Comparison of ENCODE assay signal across 8 cellular contexts in genomic region chr14:95895720-95896119, GRCh38. TPM values are rescaled to one million over a fixed set of nuclear protein-coding genes. Genes with fewer than 3 reads are reported as not detected.
A peak's percentile ranks its signal among the peaks of the same experiment; 100 is the strongest.
DNase-seq lines count a peak whose midpoint lies in the region; ATAC-seq and TF ChIP-seq lines count a peak whose summit lies in the region.

No MANE protein-coding gene starts in this region.

- no peak overlapping the region for H3K9ac ChIP-seq in OCI-LY1 (ENCODE audit: low read length)
- H3K9ac ChIP-seq in neuronal stem cell (ENCODE audit: low read depth, low read length, poor library complexity) = no peak overlapping the region

- H2BK5ac ChIP-seq in neuronal stem cell (ENCODE audit: low read length) = no peak overlapping the region

- H3K4me3 ChIP-seq in OCI-LY1 (ENCODE audit: low read depth, low read length, poor library complexity, severe bottlenecking) (no peak overlapping the region), stomach (no peak overlapping the region), neuronal stem cell (ENCODE audit: low read length in 2 of 2) (no peak overlapping the region)

- H3K18ac ChIP-seq in neuronal stem cell (ENCODE audit: low read length) = no peak overlapping the region

- peak; percentile 10 for DNase-seq in activated T-cell treated with anti-CD3 and anti-CD28 coated beads for 48 hours (ENCODE audit: low read depth)
- DNase-seq in activated T-cell treated with anti-CD3 and anti-CD28 coated beads for 4 hours = no peak
- DNase-seq in endothelial cell (ENCODE audit: low spot score) = peak; percentile 50
- peak; percentile 42 for DNase-seq in stomach
- no peak for DNase-seq in neuronal stem cell (ENCODE audit: low spot score)
- no peak for DNase-seq in AG20443 (ENCODE audit: low spot score)

- H4K20me1 ChIP-seq in OCI-LY1 (ENCODE audit: insufficient read depth, low read length) = no peaks in the 10 kb centered on the region

- H3K4me3 Mint-ChIP-seq in endothelial cell (ENCODE audit: unreplicated experiment) = no peak overlapping the region

- no peaks in the 10 kb centered on the region for H3K4me1 ChIP-seq in OCI-LY1 (ENCODE audit: insufficient read depth, low read length, severe bottlenecking)
- H3K4me1 ChIP-seq in stomach = peaks cover 0 to 7% (median 0%) of the 10 kb centered on the region in 4 donors
- H3K4me1 ChIP-seq in neuronal stem cell (ENCODE audit: control insufficient read depth in 2 of 2, insufficient read depth in 1 of 2, low read depth in 1 of 2, low read length in 2 of 2) = peaks cover 0 to 6% of the 10 kb centered on the region in 2 donors

- H3K9me3 ChIP-seq in OCI-LY1 (ENCODE audit: low read length) (no peaks in the 10 kb centered on the region), stomach (no peaks in the 10 kb centered on the region), neuronal stem cell (replicated peaks in 1 of 2; ENCODE audit: control insufficient read depth in 2 of 2, insufficient read depth in 1 of 2, low read depth in 1 of 2, low read length in 2 of 2) (no peaks in the 10 kb centered on the region)

- no peak overlapping the region for H4K91ac ChIP-seq in neuronal stem cell (ENCODE audit: low read depth, low read length, poor library complexity)

- H3K14ac ChIP-seq in neuronal stem cell (ENCODE audit: low read length) = no peak overlapping the region

- no peak overlapping the region for H2BK15ac ChIP-seq in neuronal stem cell (ENCODE audit: low read length)

- H3K4ac ChIP-seq in neuronal stem cell (ENCODE audit: low read length) = no peak overlapping the region

- no peak for ATAC-seq in HG02870 (IDR thresholded peaks at IDR 0.05; ENCODE audit: unreplicated experiment)

- no peak overlapping the region for H2AFZ ChIP-seq in OCI-LY1 (ENCODE audit: low read length)
- no peak overlapping the region for H2AFZ ChIP-seq in neuronal stem cell (ENCODE audit: low read length)

- no peak overlapping the region for H4K8ac ChIP-seq in neuronal stem cell (ENCODE audit: low read depth, low read length)

- intact Hi-C loops in stomach (cut with DNase I; ENCODE audit: low total_unique reads) = no loop called here

- H3K27ac Mint-ChIP-seq in endothelial cell (ENCODE audit: unreplicated experiment) = no peak overlapping the region

- H3K23ac ChIP-seq in neuronal stem cell (ENCODE audit: low read depth, low read length, poor library complexity) = no peak overlapping the region

- no peaks in the 10 kb centered on the region for H3K9me3 Mint-ChIP-seq in endothelial cell (ENCODE audit: unreplicated experiment)

- H2BK12ac ChIP-seq in neuronal stem cell (ENCODE audit: low read length) = no peak overlapping the region

- H3F3A ChIP-seq in OCI-LY1 (ENCODE audit: insufficient read depth, low read length) = no peaks in the 10 kb centered on the region

- no peaks in the 10 kb centered on the region for H3K79me2 ChIP-seq in OCI-LY1 (ENCODE audit: insufficient read depth, low read length)

- 39 to 50% (median 43%) methylated on average over 10 of the region's 10 CpGs for WGBS in stomach, 5 donors
- no CpG with 5 or more reads among the region's 10 CpGs for WGBS in neuronal stem cell (ENCODE audit: extremely low coverage in 2 of 2, insufficient read length in 2 of 2, insufficient replicate concordance in 1 of 2), 2 donors

- no peaks in the 10 kb centered on the region for H3K9me2 ChIP-seq in OCI-LY1 (ENCODE audit: low read depth, low read length)

- peaks cover 7% of the 10 kb centered on the region for H3K27me3 Mint-ChIP-seq in endothelial cell (ENCODE audit: unreplicated experiment)

- no peaks in the 10 kb centered on the region for H3K4me1 Mint-ChIP-seq in endothelial cell (ENCODE audit: unreplicated experiment)

- H3K27me3 ChIP-seq in OCI-LY1 (ENCODE audit: insufficient read depth, low read length) (no peaks in the 10 kb centered on the region), stomach (peaks cover 0 to 53% (median 0%) of the 10 kb centered on the region in 3 donors), neuronal stem cell (ENCODE audit: control insufficient read depth in 3 of 3, insufficient read depth in 3 of 3, low read depth in 1 of 3, low read length in 3 of 3) (no peaks in the 10 kb centered on the region)

- H3K27ac ChIP-seq in OCI-LY1 (ENCODE audit: low read depth, low read length, poor library complexity, severe bottlenecking) (no peak overlapping the region), stomach (no peak overlapping the region), neuronal stem cell (replicated peaks; ENCODE audit: low read length) (no peak overlapping the region)

- no peaks in the 10 kb centered on the region for H3K36me3 Mint-ChIP-seq in endothelial cell (ENCODE audit: low read depth, unreplicated experiment)

- H2BK120ac ChIP-seq in neuronal stem cell (ENCODE audit: low read depth, low read length) = no peak overlapping the region

- H3K36me3 ChIP-seq in OCI-LY1 (ENCODE audit: insufficient read depth, low read length) (no peaks in the 10 kb centered on the region), stomach (no peaks in the 10 kb centered on the region), neuronal stem cell (replicated peaks in 1 of 2; ENCODE audit: control insufficient read depth in 2 of 2, insufficient read depth in 2 of 2, low read length in 2 of 2) (no peaks in the 10 kb centered on the region)

- peak; percentile 60 for TF ChIP-seq CTCF in OCI-LY1 (IDR thresholded peaks at IDR 0.05; ENCODE audit: low read length)
- peak; percentile 55 for TF ChIP-seq CTCF in endothelial cell (IDR thresholded peaks at IDR 0.05; ENCODE audit: unreplicated experiment)
- peak in 5 of 7 experiments; percentile 18 to 50 (median 39) for TF ChIP-seq CTCF in stomach (IDR thresholded peaks at IDR 0.05)

- H3K79me1 ChIP-seq in neuronal stem cell (ENCODE audit: low read depth, low read length) = no peaks in the 10 kb centered on the region

- H3K4me2 ChIP-seq in OCI-LY1 (ENCODE audit: low read length) = no peak overlapping the region
- H3K4me2 ChIP-seq in neuronal stem cell (ENCODE audit: insufficient read depth, low read length, poor library complexity, severe bottlenecking) = no peak overlapping the region

- H2AK5ac ChIP-seq in neuronal stem cell (ENCODE audit: low read depth, low read length) = no peak overlapping the region

- no peak for TF ChIP-seq POLR2A in stomach (IDR thresholded peaks at IDR 0.05)

- TF ChIP-seq EP300 in stomach (IDR thresholded peaks at IDR 0.05) = no peak

RNA-seq across cellular contexts. Expression of gene TUNAR, which starts 19.1 kb away (rescaled TPM):
- total RNA-seq in endothelial cell (ENCODE audit: unreplicated experiment) = 2.0 TPM
- under 1 TPM in 1 of 5 donors, not detected in 4; 0.29 TPM for total RNA-seq in stomach
- 1 to 10 TPM in 1 of 3 donors, under 1 TPM in 2; 0.10 to 1.7 (median 0.44) TPM for polyA plus RNA-seq in stomach
- polyA plus RNA-seq in neuronal stem cell (2013, experiment 1 of 2) = 13.9 TPM
- polyA plus RNA-seq in neuronal stem cell (2013, experiment 2 of 2) = 13.2 TPM

Comparison
In these comparisons a context has a peak if more than half of its experiments do, and no peak if none do; other contexts are left out.
1. DNase-seq: peak in activated T-cell treated with anti-CD3 and anti-CD28 coated beads for 48 hours (single experiment), endothelial cell (single experiment) and stomach (single experiment); none in activated T-cell treated with anti-CD3 and anti-CD28 coated beads for 4 hours (single experiment), neuronal stem cell (single experiment) and AG20443 (single experiment).
2. Peak in every context shown above with its lines, with median percentiles within 50 percentile points of each other: CTCF ChIP-seq.